In genomic region chr17:43402078-43402477, GRCh38 we compare ENCODE assay signal across 2 cellular contexts.
TF ChIP-seq lines count a peak whose summit lies in the region.

No MANE protein-coding gene starts in this region.

TF ChIP-seq in IMR-90, 13 proteins besides CTCF, POLR2A, EP300 and RAD21:
- TF ChIP-seq MAZ (IDR thresholded peaks at IDR 0.05; ENCODE audit: borderline replicate concordance, low read depth, low read length) (no peak), CHD1 (IDR thresholded peaks at IDR 0.05; ENCODE audit: low read depth, low read length) (no peak), RCOR1 (IDR thresholded peaks at IDR 0.05; ENCODE audit: insufficient replicate concordance, low read length) (no peak), MAFK (IDR thresholded peaks at IDR 0.05; ENCODE audit: low read depth, low read length) (no peak), FOS (IDR thresholded peaks at IDR 0.05; ENCODE audit: low read depth, low read length) (no peak)

TF ChIP-seq in H1, 55 proteins besides CTCF, POLR2A, EP300 and RAD21:
- 0 out of 2 replicates have a peak, but pooled peaks have one; percentile 16 for TF ChIP-seq MAX (IDR thresholded peaks at IDR 0.05)
- TF ChIP-seq SIX5 (IDR thresholded peaks at IDR 0.05; ENCODE audit: low read depth, low read length), result no peak
